In genomic region chr2:84939426-84940087, GRCh38 we compare ENCODE assay signal across 8 cellular contexts. TPM values are rescaled to one million over a fixed set of nuclear protein-coding genes. Genes with fewer than 3 reads are reported as not detected.
DNase-seq lines count a peak whose midpoint lies in the region; ATAC-seq, FAIRE-seq and TF ChIP-seq lines count a peak whose summit lies in the region.

No MANE protein-coding gene starts in this region.

- peak; percentile 98 for FAIRE-seq in GM12892 (lab: Jason Lieb, UNC)

- no peak overlapping the region for H2AFZ ChIP-seq in osteoblast (ENCODE audit: low read length)

- no peaks in the 10 kb centered on the region for H3K36me3 ChIP-seq in osteoblast (ENCODE audit: insufficient read depth, low read length)

- no peaks in the 10 kb centered on the region for H3K27me3 ChIP-seq in osteoblast (ENCODE audit: insufficient read depth, low read length)

- TF ChIP-seq CTCF in osteoblast (IDR thresholded peaks at IDR 0.05; ENCODE audit: extremely low read depth, low read depth, low read length), result no peak

- H3K4me1 ChIP-seq in osteoblast (ENCODE audit: insufficient read depth, low read length), result peaks cover 5% of the 10 kb centered on the region

- no peak overlapping the region for H3K4me2 ChIP-seq in osteoblast (ENCODE audit: insufficient read depth, low read length)

- no peak overlapping the region for H3K27ac ChIP-seq in osteoblast (ENCODE audit: low read depth, low read length)

- no peak overlapping the region for H3K4me3 ChIP-seq in osteoblast (ENCODE audit: insufficient read depth, low read length)

- no peaks in the 10 kb centered on the region for H3K79me2 ChIP-seq in osteoblast (ENCODE audit: insufficient read depth, low read length)

- DNase-seq in GM12892 (ENCODE audit: insufficient read length) (no peak), NOMO-1 treated with dmso at 0.1 percent for 144 hours (lab: John Stamatoyannopoulos, UW; ENCODE audit: unreplicated experiment) (peak; percentile 95), NCI-H345 treated with DMSO at 0.1 percent for 48 hours (lab: John Stamatoyannopoulos, UW; ENCODE audit: unreplicated experiment) (no peak), osteoblast (ENCODE audit: insufficient read length, low spot score, missing footprints) (no peak), cerebellar cortex (ENCODE audit: low spot score) (no peak)
- DNase-seq in activated T-helper 9 cell treated with anti-CD3 and anti-CD28 coated beads, Interleukin-2, amount 50 U/mL, for 16 hours (ENCODE audit: low read depth), result peak; percentile 59
- peak; percentile 64 to 65 for DNase-seq in stimulated activated CD4-positive, alpha-beta T cell treated with anti-CD3 and anti-CD28 coated beads, Interleukin-12 subunit alpha, Interleukin-12 subunit beta, amount 100 ng/mL, for 24 hours (ENCODE audit: low read depth in 2 of 2)

- H3K9me3 ChIP-seq in osteoblast (ENCODE audit: low read depth, low read length), result no peaks in the 10 kb centered on the region

- TF ChIP-seq POLR2A in GM12892 (IDR thresholded peaks at IDR 0.05; ENCODE audit: low read depth, low read length), result peak; percentile 41; the same call in 1 of the 2 replicates

- no peaks in the 10 kb centered on the region for H4K20me1 ChIP-seq in osteoblast (ENCODE audit: insufficient read depth, low read length)

- peak; percentile 84 for ATAC-seq in HG02588 (IDR thresholded peaks at IDR 0.05; ENCODE audit: unreplicated experiment)

RNA-seq across cellular contexts. Expression of gene KCMF1, which starts 31.4 kb away (rescaled TPM):
- 68.1 TPM for polyA plus RNA-seq in GM12892 (2012; ENCODE audit: missing spikeins)
- 68.7 and 74.2 TPM in 2 replicates for total RNA-seq in osteoblast

RNA-seq across cellular contexts. Expression of gene TMSB10, which starts 34.1 kb away (rescaled TPM):
- polyA plus RNA-seq in GM12892 (2012; ENCODE audit: missing spikeins), result 4,109 TPM
- 3,633 and 4,065 TPM in 2 replicates for total RNA-seq in osteoblast

RNA-seq across cellular contexts. Expression of gene TRABD2A, which starts 58.7 kb away (rescaled TPM):
- polyA plus RNA-seq in GM12892 (2012; ENCODE audit: missing spikeins), result 0.23 TPM
- total RNA-seq in osteoblast, result 2.9 and 3.5 TPM in 2 replicates

Comparison
In these comparisons a context has a peak if more than half of its experiments do, and no peak if none do; other contexts are left out.
1. DNase-seq: peak in NOMO-1 treated with dmso at 0.1 percent for 144 hours (single experiment), activated T-helper 9 cell treated with anti-CD3 and anti-CD28 coated beads, Interleukin-2, amount 50 U/mL, for 16 hours (single experiment) and stimulated activated CD4-positive, alpha-beta T cell treated with anti-CD3 and anti-CD28 coated beads, Interleukin-12 subunit alpha, Interleukin-12 subunit beta, amount 100 ng/mL, for 24 hours (2 of 2); none in GM12892 (single experiment), NCI-H345 treated with DMSO at 0.1 percent for 48 hours (single experiment), osteoblast (single experiment) and cerebellar cortex (single experiment).